ENCODE assay signal across 18 cellular contexts in the genomic region with DNA sequence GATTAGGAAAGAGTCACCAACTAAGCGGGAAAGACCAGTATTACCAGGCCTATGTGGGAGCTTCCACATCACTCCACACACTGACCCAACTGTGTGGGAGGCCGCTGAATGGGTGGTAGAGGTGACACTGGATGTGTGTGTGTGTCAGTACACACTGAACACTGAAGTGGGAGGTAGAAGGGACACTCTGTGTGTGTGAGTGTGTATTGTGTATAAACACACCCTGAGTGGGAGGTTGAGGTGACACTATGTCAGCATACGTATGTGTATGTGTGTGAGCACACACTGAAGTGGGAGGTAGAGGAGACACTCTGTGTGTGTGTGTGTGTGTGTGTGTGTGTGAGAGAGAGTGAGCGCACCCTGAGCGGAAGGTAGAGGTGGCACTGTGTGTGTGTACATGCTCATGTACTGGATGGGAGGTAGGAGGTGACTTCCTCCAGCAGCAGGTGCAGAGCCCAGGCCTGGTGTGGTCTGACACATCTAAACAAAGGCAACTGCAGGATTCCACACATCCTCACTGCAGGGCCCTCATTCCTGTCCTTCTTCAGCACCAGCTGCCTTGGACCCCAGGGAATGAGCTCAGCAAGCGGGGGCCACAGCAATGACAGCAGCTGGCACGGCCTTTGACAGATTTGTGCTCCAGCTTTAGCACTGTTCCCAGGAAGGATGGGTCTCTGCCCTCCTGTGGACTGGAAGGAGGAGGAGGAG. TPM values are rescaled to one million over a fixed set of nuclear protein-coding genes. Genes with fewer than 3 reads are reported as not detected.
DNase-seq lines count a peak whose midpoint lies in the region; ATAC-seq, FAIRE-seq and TF ChIP-seq lines count a peak whose summit lies in the region.
"Had no signal": no experiment of that assay in that cellular context is flagged by ENCODE, and none has a peak within 500 bp of the region (broad histone marks: within the 10 kb centered on the region; RNA-seq: fewer than 3 reads in every experiment).

No MANE protein-coding gene starts in this region.

- TF ChIP-seq POLR2A in GM12891 (IDR thresholded peaks at IDR 0.05; ENCODE audit: low read depth, low read length): no peak

- H3K9me3 ChIP-seq in WERI-Rb-1 (ENCODE audit: severe bottlenecking): no peaks in the 10 kb centered on the region
- no peaks in the 10 kb centered on the region for H3K9me3 ChIP-seq in naive thymus-derived CD4-positive, alpha-beta T cell (ENCODE audit: control insufficient read depth in 2 of 3, low read length in 3 of 3)
- H3K9me3 ChIP-seq: Caco-2, tibial artery had no signal

- H3K9me3 Mint-ChIP-seq in naive thymus-derived CD4-positive, alpha-beta T cell: peaks cover 0 to 10% (median 2%) of the 10 kb centered on the region in 11 donors
- peaks cover 8% of the 10 kb centered on the region for H3K9me3 Mint-ChIP-seq in T-helper 2 cell treated with Interferon-gamma antibody and Interleukin-4, amounts not matched to agents 5 μg/mL and 100 μg/mL, for 36 hours
- H3K9me3 Mint-ChIP-seq: neural crest cell had no signal

- POLR2A ChIA-PET in naive thymus-derived CD4-positive, alpha-beta T cell (lab: Charles Lee): no interaction called here

- H3K4me3 ChIP-seq in WERI-Rb-1 (ENCODE audit: low read depth, low read length): no peak overlapping the region
- H3K4me3 ChIP-seq in naive thymus-derived CD4-positive, alpha-beta T cell (ENCODE audit: low read length): no peak overlapping the region
- H3K4me3 ChIP-seq: PC-9, skin epidermis, tibial artery had no signal

- intact Hi-C loops in naive thymus-derived CD4-positive, alpha-beta T cell (cut with micrococcal nuclease): loop anchor here in 1 of 2 donors (10.0 kb wide), 1 partner anchor 587 kb away; no protein-coding TSS in a partner anchor

- peak overlapping the region in 5 of 10 donors; percentile 12 to 66 (median 30) for H3K4me3 Mint-ChIP-seq in naive thymus-derived CD4-positive, alpha-beta T cell
- H3K4me3 Mint-ChIP-seq in T-helper 2 cell treated with Interferon-gamma antibody and Interleukin-4, amounts not matched to agents 5 μg/mL and 100 μg/mL, for 36 hours: no peak overlapping the region
- H3K4me3 Mint-ChIP-seq: neural crest cell; T-helper 1 cell treated with Interleukin-12 subunit alpha and Interleukin-12 subunit beta and Interleukin-4 antibody, amounts not matched to agents 30 μg/mL and 1 μg/mL, for 36 hours had no signal

- DNase-seq in NCI-H1694 (lab: John Stamatoyannopoulos, UW) (peak; percentile 5), NCI-H1694 treated with DMSO at 0.1 percent for 48 hours (lab: John Stamatoyannopoulos, UW) (no peak), GM12891 (ENCODE audit: insufficient read length, low spot score) (no peak), WERI-Rb-1 (peak; percentile 23), putamen (ENCODE audit: low spot score) (no peak)
- DNase-seq in naive thymus-derived CD4-positive, alpha-beta T cell: peak in 5 of 9 donors; percentile 10 to 45 (median 32)
- DNase-seq in T-helper 2 cell treated with Interferon-gamma antibody and Interleukin-4, amounts not matched to agents 5 μg/mL and 100 μg/mL, for 36 hours (ENCODE audit: low spot score): no peak
- DNase-seq: activated CD4-positive, alpha-beta T cell treated with anti-CD3 and anti-CD28 coated beads, Interleukin-2, amount 50 U/mL, for 1 hour; Caco-2; NCI-H2029 treated with DMSO at 0.1 percent for 48 hours; PC-9; tibial artery had no signal

- peak; percentile 67 for FAIRE-seq in GM12891 (lab: Jason Lieb, UNC)

- peaks cover 0 to 4% (median 0%) of the 10 kb centered on the region in 5 donors for H3K27me3 Mint-ChIP-seq in naive thymus-derived CD4-positive, alpha-beta T cell
- peaks cover 4% of the 10 kb centered on the region for H3K27me3 Mint-ChIP-seq in T-helper 2 cell treated with Interferon-gamma antibody and Interleukin-4, amounts not matched to agents 5 μg/mL and 100 μg/mL, for 36 hours (ENCODE audit: low read depth)

- no peaks in the 10 kb centered on the region for H3K36me3 ChIP-seq in WERI-Rb-1
- no peaks in the 10 kb centered on the region for H3K36me3 ChIP-seq in naive thymus-derived CD4-positive, alpha-beta T cell (ENCODE audit: control insufficient read depth in 2 of 3, insufficient read depth in 3 of 3, low read length in 3 of 3)
- H3K36me3 ChIP-seq: tibial artery had no signal

- CTCF ChIA-PET in naive thymus-derived CD4-positive, alpha-beta T cell (lab: Charles Lee): no interaction called here

- H3K4me1 Mint-ChIP-seq in naive thymus-derived CD4-positive, alpha-beta T cell: peaks cover 10 to 31% (median 22%) of the 10 kb centered on the region in 7 donors
- peaks cover 5% of the 10 kb centered on the region for H3K4me1 Mint-ChIP-seq in T-helper 2 cell treated with Interferon-gamma antibody and Interleukin-4, amounts not matched to agents 5 μg/mL and 100 μg/mL, for 36 hours (ENCODE audit: low read depth)
- H3K4me1 Mint-ChIP-seq: neural crest cell had no signal

- TF ChIP-seq CTCF in WERI-Rb-1 (IDR thresholded peaks at IDR 0.05; ENCODE audit: low read depth, low read length): no peak

- no peaks in the 10 kb centered on the region for H3K27me3 ChIP-seq in WERI-Rb-1 (ENCODE audit: insufficient read depth, low read depth, severe bottlenecking)
- no peaks in the 10 kb centered on the region for H3K27me3 ChIP-seq in naive thymus-derived CD4-positive, alpha-beta T cell (ENCODE audit: control insufficient read depth in 2 of 2, insufficient read depth in 2 of 2, low read length in 2 of 2)
- H3K27me3 ChIP-seq: tibial artery had no signal

- ATAC-seq in naive thymus-derived CD4-positive, alpha-beta T cell: peak; percentile 50
- ATAC-seq in GM18858 (IDR thresholded peaks at IDR 0.05; ENCODE audit: unreplicated experiment): no peak
- ATAC-seq: left lobe of liver had no signal

- peak overlapping the region in 7 of 9 donors; percentile 5 to 92 (median 64) for H3K27ac Mint-ChIP-seq in naive thymus-derived CD4-positive, alpha-beta T cell
- H3K27ac Mint-ChIP-seq in T-helper 2 cell treated with Interferon-gamma antibody and Interleukin-4, amounts not matched to agents 5 μg/mL and 100 μg/mL, for 36 hours: no peak overlapping the region
- H3K27ac Mint-ChIP-seq: T-helper 1 cell treated with Interleukin-12 subunit alpha and Interleukin-12 subunit beta and Interleukin-4 antibody, amounts not matched to agents 30 μg/mL and 1 μg/mL, for 36 hours had no signal

- no peaks in the 10 kb centered on the region for H3K36me3 Mint-ChIP-seq in naive thymus-derived CD4-positive, alpha-beta T cell
- no peaks in the 10 kb centered on the region for H3K36me3 Mint-ChIP-seq in T-helper 2 cell treated with Interferon-gamma antibody and Interleukin-4, amounts not matched to agents 5 μg/mL and 100 μg/mL, for 36 hours (ENCODE audit: low read depth)

- peaks cover 0 to 7% of the 10 kb centered on the region in 2 donors for H3K4me1 ChIP-seq in naive thymus-derived CD4-positive, alpha-beta T cell (ENCODE audit: control insufficient read depth in 2 of 2, insufficient read depth in 2 of 2, low read length in 2 of 2)
- H3K4me1 ChIP-seq: tibial artery had no signal

- H3K27ac ChIP-seq in WERI-Rb-1: no peak overlapping the region
- H3K27ac ChIP-seq in naive thymus-derived CD4-positive, alpha-beta T cell (ENCODE audit: low read depth, low read length): no peak overlapping the region
- H3K27ac ChIP-seq: epithelial cell of prostate, PC-9, skin epidermis, tibial artery had no signal

TF ChIP-seq in GM12891, 5 proteins besides CTCF, POLR2A, EP300 and RAD21:
- TF ChIP-seq POLR2AphosphoS5 (IDR thresholded peaks at IDR 0.05; ENCODE audit: low read depth, low read length) (no peak), PAX5 (IDR thresholded peaks at IDR 0.05; ENCODE audit: insufficient read depth, low read length, severe bottlenecking) (no peak), SPI1 (IDR thresholded peaks at IDR 0.05; ENCODE audit: low read depth, low read length) (no peak), TAF1 (IDR thresholded peaks at IDR 0.05; ENCODE audit: low read depth, low read length) (no peak), POU2F2 (IDR thresholded peaks at IDR 0.05; ENCODE audit: low read depth, low read length) (no peak)

RNA-seq across cellular contexts. Expression of a gene that starts 26.5 kb away (rescaled TPM):
- polyA plus RNA-seq in GM12891 (2012; ENCODE audit: low read depth, missing spikeins): 0.86 TPM
- total RNA-seq in naive thymus-derived CD4-positive, alpha-beta T cell: 1 to 10 TPM in 2 of 5 experiments, under 1 TPM in 3; 0.16 to 1.7 (median 0.40) TPM
- polyA plus RNA-seq in naive thymus-derived CD4-positive, alpha-beta T cell: under 1 TPM in 1 of 2 donors, not detected in 1; 0.18 TPM

RNA-seq across cellular contexts. Expression of a gene that starts 50.1 kb away (rescaled TPM):
- 30.3 TPM for polyA plus RNA-seq in GM12891 (2012; ENCODE audit: low read depth, missing spikeins)
- total RNA-seq in naive thymus-derived CD4-positive, alpha-beta T cell: 10 to 100 TPM; 29.8 to 69.8 (median 48.5) TPM
- 10 to 100 TPM; 64.8 to 88.2 TPM for polyA plus RNA-seq in naive thymus-derived CD4-positive, alpha-beta T cell

Comparison
In these comparisons a context has a peak if more than half of its experiments do, and no peak if none do; other contexts are left out.
1. DNase-seq: peak in NCI-H1694 (single experiment), WERI-Rb-1 (single experiment) and naive thymus-derived CD4-positive, alpha-beta T cell (5 of 9); none in NCI-H1694 treated with DMSO at 0.1 percent for 48 hours (single experiment), GM12891 (single experiment), T-helper 2 cell treated with Interferon-gamma antibody and Interleukin-4, amounts not matched to agents 5 μg/mL and 100 μg/mL, for 36 hours (single experiment) and putamen (single experiment).